In genomic region chr14:81423504-81423903, GRCh38 we compare ENCODE assay signal across 17 cellular contexts. TPM values are rescaled to one million over a fixed set of nuclear protein-coding genes. Genes with fewer than 3 reads are reported as not detected.
DNase-seq lines count a peak whose midpoint lies in the region; ATAC-seq, FAIRE-seq and TF ChIP-seq lines count a peak whose summit lies in the region.
"Had no signal": no experiment of that assay in that cellular context is flagged by ENCODE, and none has a peak within 500 bp of the region (broad histone marks: within the 10 kb centered on the region; RNA-seq: fewer than 3 reads in every experiment).

No MANE protein-coding gene starts in this region.

- CTCF ChIA-PET in HepG2 (lab: Yijun Ruan, JAX; ENCODE audit: low intra/inter-chr PET ratio, low total read pairs), result no interaction called here

- no peak for DNase-seq in HepG2 (ENCODE audit: low spot score)
- no peak for DNase-seq in left cardiac atrium
- DNase-seq in osteoblast (ENCODE audit: insufficient read length, low spot score, missing footprints), result no peak
- no peak for DNase-seq in SK-N-DZ (ENCODE audit: low spot score)
- no peak for DNase-seq in HTR-8/SVneo (ENCODE audit: insufficient read length, low spot score)
- DNase-seq: activated T-cell treated with anti-CD3 and anti-CD28 coated beads, Interleukin-2, amount 50 U/mL, for 4 hours; effector memory CD8-positive, alpha-beta T cell; GM23248; NCI-H187; NCI-H69; SJCRH30 had no signal

- H3K9ac ChIP-seq in liver (ENCODE audit: low read depth in 1 of 2, low read length in 2 of 2), result no peak overlapping the region
- no peak overlapping the region for H3K9ac ChIP-seq in HepG2 (ENCODE audit: insufficient read depth, low read depth, low read length)
- H3K9ac ChIP-seq: GM23248 had no signal

- H3K27me3 ChIP-seq in liver (ENCODE audit: control insufficient read depth in 4 of 4, insufficient read depth in 4 of 4, low read length in 3 of 4) (no peaks in the 10 kb centered on the region), HepG2 (ENCODE audit: control insufficient read depth in 1 of 2, insufficient read depth in 2 of 2, low read length in 2 of 2) (no peaks in the 10 kb centered on the region), osteoblast (ENCODE audit: insufficient read depth, low read length) (peaks cover 7% of the 10 kb centered on the region)
- H3K27me3 ChIP-seq: SJCRH30 had no signal

- ATAC-seq in HepG2 (no peak), left cardiac atrium (peak; percentile 73 to 84), HG03439 (IDR thresholded peaks at IDR 0.05; ENCODE audit: unreplicated experiment) (no peak), GM21576 (IDR thresholded peaks at IDR 0.05; ENCODE audit: unreplicated experiment) (no peak)
- ATAC-seq: A549; activated CD4-positive, CD25-positive, alpha-beta regulatory T cell treated with anti-CD3 and anti-CD28 coated beads, Interleukin-2, amount 50 U/mL, for 24 hours; activated T-cell treated with anti-CD3 and anti-CD28 coated beads, Interleukin-2, amount 50 U/mL, for 4 hours; effector memory CD8-positive, alpha-beta T cell had no signal

- FAIRE-seq in HepG2 (lab: Jason Lieb, UNC) (no peak), HTR-8/SVneo (lab: Jason Lieb, UNC) (no peak)
- FAIRE-seq: A549, astrocyte had no signal

- TF ChIP-seq POLR2A in HepG2 (IDR thresholded peaks at IDR 0.05; ENCODE audit: insufficient read depth in 1 of 2, low read depth in 2 of 2, low read length in 2 of 2), result no peak

- H3K4me1 ChIP-seq in liver (ENCODE audit: control insufficient read depth in 4 of 4, insufficient read depth in 4 of 4, low read length in 3 of 4) (peaks cover 0 to 10% (median 2%) of the 10 kb centered on the region in 4 donors), HepG2 (ENCODE audit: insufficient read depth, low read length) (no peaks in the 10 kb centered on the region), osteoblast (ENCODE audit: insufficient read depth, low read length) (no peaks in the 10 kb centered on the region)
- H3K4me1 ChIP-seq: A549 had no signal

- intact Hi-C loops in HepG2 (cut with micrococcal nuclease; ENCODE audit: unreplicated experiment), result no loop called here
- intact Hi-C loops in left cardiac atrium (cut with DNase I), result no loop called here

- no peaks in the 10 kb centered on the region for H3K79me2 ChIP-seq in HepG2 (ENCODE audit: insufficient read depth, low read length)
- H3K79me2 ChIP-seq in osteoblast (ENCODE audit: insufficient read depth, low read length), result no peaks in the 10 kb centered on the region

- H3K9me3 ChIP-seq in liver (ENCODE audit: control insufficient read depth in 4 of 4, low read length in 3 of 4) (no peaks in the 10 kb centered on the region), HepG2 (ENCODE audit: low read length) (peaks cover 2% of the 10 kb centered on the region; the same call in 1 of the 2 replicates), osteoblast (ENCODE audit: low read depth, low read length) (no peaks in the 10 kb centered on the region)
- H3K9me3 ChIP-seq: A549 had no signal

- POLR2A ChIA-PET in HepG2 (lab: Yijun Ruan, JAX), result no interaction called here

- H4K20me1 ChIP-seq in HepG2 (ENCODE audit: insufficient read depth, low read length) (no peaks in the 10 kb centered on the region), osteoblast (ENCODE audit: insufficient read depth, low read length) (no peaks in the 10 kb centered on the region)

- TF ChIP-seq EP300 in HepG2 (IDR thresholded peaks at IDR 0.05; ENCODE audit: low read depth in 2 of 2, low read length in 2 of 2) (no peak), HepG2 (CRISPR knock-in tag; IDR thresholded peaks at IDR 0.05; ENCODE audit: borderline replicate concordance) (no peak)

- TF ChIP-seq CTCF in liver (IDR thresholded peaks at IDR 0.05; ENCODE audit: low read depth, low read length, missing input control), result no peak
- no peak for TF ChIP-seq CTCF in HepG2 (CRISPR knock-in tag; IDR thresholded peaks at IDR 0.05)
- TF ChIP-seq CTCF in osteoblast (IDR thresholded peaks at IDR 0.05; ENCODE audit: extremely low read depth, low read depth, low read length), result no peak

- in situ Hi-C loops in HepG2 (cut with HindIII; ENCODE audit: extremely low pct_ligation_motif_present, low pct_unique_long_range_greater_than_20kb), result no loop called here

- H3K27ac ChIP-seq in liver (ENCODE audit: low read depth in 1 of 2, low read length in 2 of 2) (no peak overlapping the region), HepG2 (ENCODE audit: extremely low read length, insufficient read depth, low read length) (no peak overlapping the region), osteoblast (ENCODE audit: low read depth, low read length) (no peak overlapping the region)
- H3K27ac ChIP-seq: A549, GM23248, SJCRH30 had no signal

- no TSS peak for BruUV-seq in HepG2 (replicated peaks; lab: Mats Ljungman, UMichigan)

- WGBS in liver, result 73% methylated on average over 6 of the region's 6 CpGs
- 97% methylated on average over 6 of the region's 6 CpGs for WGBS in HepG2 (ENCODE audit: low lambda C conversion rate)

- peak; percentile 25 to 33 for TF ChIP-seq RAD21 in liver (IDR thresholded peaks at IDR 0.05)
- TF ChIP-seq RAD21 in HepG2 (CRISPR knock-in tag; IDR thresholded peaks at IDR 0.05), result no peak

- H3K4me3 ChIP-seq in liver (ENCODE audit: low read depth in 1 of 3, low read length in 3 of 3) (no peak overlapping the region), HepG2 (replicated peaks in 1 of 3; ENCODE audit: insufficient read depth in 1 of 3, low read depth in 2 of 3, low read length in 3 of 3) (no peak overlapping the region), osteoblast (ENCODE audit: insufficient read depth, low read length) (no peak overlapping the region)
- H3K4me3 ChIP-seq: A549, GM23248, SJCRH30 had no signal

- H3K4me2 ChIP-seq in HepG2 (ENCODE audit: low read depth, low read length) (no peak overlapping the region), osteoblast (ENCODE audit: insufficient read depth, low read length) (no peak overlapping the region)
- H3K4me2 ChIP-seq: A549 had no signal

- H2AFZ ChIP-seq in HepG2 (ENCODE audit: low read length) (no peak overlapping the region), osteoblast (ENCODE audit: low read length) (peak overlapping the region; percentile 54)
- H2AFZ ChIP-seq: GM23248 had no signal

- H3K36me3 ChIP-seq in liver (ENCODE audit: control insufficient read depth in 4 of 4, insufficient read depth in 3 of 4, low read depth in 1 of 4, low read length in 3 of 4) (no peaks in the 10 kb centered on the region), HepG2 (replicated peaks in 1 of 2; ENCODE audit: control insufficient read depth in 1 of 2, insufficient read depth in 2 of 2, low read length in 2 of 2) (peaks cover 0 to 2% of the 10 kb centered on the region in 2 experiments; a peak in 1 of 5 replicates), osteoblast (ENCODE audit: insufficient read depth, low read length) (no peaks in the 10 kb centered on the region)

TF ChIP-seq in liver, 16 proteins besides CTCF, POLR2A, EP300 and RAD21 (continues in another document):
- TF ChIP-seq NR2F2 (IDR thresholded peaks at IDR 0.05) (peak; percentile 94), MAX (IDR thresholded peaks at IDR 0.05) (peak; percentile 70)

TF ChIP-seq in HepG2, 621 proteins besides CTCF, POLR2A, EP300 and RAD21 (continues in another document):
- TF ChIP-seq FUBP1 (CRISPR knock-in tag; IDR thresholded peaks at IDR 0.05; ENCODE audit: borderline replicate concordance) (no peak), ZNF879 (CRISPR knock-in tag; IDR thresholded peaks at IDR 0.05) (no peak), ZNF550 (CRISPR knock-in tag; IDR thresholded peaks at IDR 0.05; ENCODE audit: borderline replicate concordance) (no peak)

RNA-seq across cellular contexts. Expression of gene STON2, which starts 23.4 kb away (rescaled TPM):
- total RNA-seq in liver (10 to 100 TPM; 11.9 to 30.0 TPM), HepG2 (2016; rRNA removed; fragmentation: Illumina TruSeq; extraction: Trizol) (11.0 and 13.8 TPM in 2 replicates), left cardiac atrium (10 to 100 TPM in 1 of 2 donors, 1 to 10 TPM in 1; 8.5 to 19.1 TPM), osteoblast (49.6 and 51.0 TPM in 2 replicates)
- polyA plus RNA-seq in liver (1 to 10 TPM; 1.9 to 2.6 TPM), HepG2 (2011; rRNA removed) (2.1 and 2.4 TPM in 2 replicates)
- total RNA-seq in HepG2 (2016; cell fraction: cytosol; rRNA removed; fragmentation: Illumina TruSeq; extraction: Trizol; ENCODE audit: low read depth), result 1.8 and 2.0 TPM in 2 replicates
- 10.5 and 13.2 TPM in 2 replicates for total RNA-seq in HepG2 (2016; cell fraction: insoluble cytoplasmic fraction; rRNA removed; fragmentation: Illumina TruSeq; extraction: Trizol)
- total RNA-seq in HepG2 (2016; cell fraction: membrane; rRNA removed; fragmentation: Illumina TruSeq; extraction: Trizol), result 3.1 and 3.8 TPM in 2 replicates
- total RNA-seq in HepG2 (2016; cell fraction: nucleus; rRNA removed; fragmentation: Illumina TruSeq; extraction: Trizol), result 12.7 and 16.5 TPM in 2 replicates
- polyA plus RNA-seq in HepG2 (2011; cell fraction: cytosol; rRNA removed), result 0.71 and 1.6 TPM in 2 replicates
- polyA plus RNA-seq in HepG2 (2011; cell fraction: nucleus; rRNA removed), result 2.0 and 3.8 TPM in 2 replicates
- polyA plus RNA-seq in HepG2 (2012), result 1.3 and 1.6 TPM in 2 replicates
- polyA plus RNA-seq in HepG2 (2016; cell fraction: cytosol; fragmentation: Illumina TruSeq; extraction: Trizol; ENCODE audit: low read depth), result 0.23 and 0.43 TPM in 2 replicates
- polyA plus RNA-seq in HepG2 (2016; cell fraction: insoluble cytoplasmic fraction; fragmentation: Illumina TruSeq; extraction: Trizol; ENCODE audit: low read depth), result 2.4 TPM in 2 replicates
- 0.57 and 0.77 TPM in 2 replicates for polyA plus RNA-seq in HepG2 (2016; cell fraction: membrane; fragmentation: Illumina TruSeq; extraction: Trizol; ENCODE audit: low read depth)
- polyA plus RNA-seq in HepG2 (2016; cell fraction: nucleus; fragmentation: Illumina TruSeq; extraction: Trizol; ENCODE audit: insufficient read depth, low read depth), result 2.7 and 4.2 TPM in 2 replicates
- 15.1 and 91.4 TPM in 2 replicates for polyA minus RNA-seq in HepG2 (2011; rRNA and poly(A)+ RNA removed; ENCODE audit: low replicate concordance)
- 6.2 and 6.7 TPM in 2 replicates for polyA minus RNA-seq in HepG2 (2011; cell fraction: cytosol; rRNA and poly(A)+ RNA removed)
- polyA minus RNA-seq in HepG2 (2011; cell fraction: nucleus; rRNA and poly(A)+ RNA removed), result 14.8 and 17.2 TPM in 2 replicates
- polyA plus RNA-seq in SK-N-DZ (2014; cell fraction: cytosol; rRNA removed), result 11.4 and 14.4 TPM in 2 replicates
- 7.1 and 10.5 TPM in 2 replicates for polyA plus RNA-seq in SK-N-DZ (2014; cell fraction: nucleus; rRNA removed)
- total RNA-seq: GM23248 had no signal

Comparison
In these comparisons a context has a peak if more than half of its experiments do, and no peak if none do; other contexts are left out.
1. ATAC-seq: peak in left cardiac atrium (2 of 2); none in HepG2 (single experiment), HG03439 (single experiment) and GM21576 (single experiment).